In the genomic region with DNA sequence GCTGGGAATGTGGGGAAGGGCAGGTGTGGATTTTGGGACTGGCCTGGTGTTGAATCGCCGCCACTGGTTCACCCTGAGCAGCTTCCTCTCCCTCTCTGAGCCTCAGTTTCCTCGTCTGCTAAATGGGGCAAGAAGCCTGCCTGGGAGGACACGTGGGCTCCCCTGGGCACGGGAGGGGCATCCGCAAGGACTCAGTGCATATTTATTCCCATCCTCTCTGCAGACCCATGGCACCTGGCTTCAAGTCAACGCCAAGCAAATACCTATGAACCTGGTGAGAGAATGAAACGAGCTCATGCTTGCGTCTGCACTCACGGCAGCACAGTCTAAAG, we compare ENCODE assay signal across 11 cellular contexts.
A peak's percentile ranks its signal among the peaks of the same experiment; 100 is the strongest.
DNase-seq lines count a peak whose midpoint lies in the region; ATAC-seq and TF ChIP-seq lines count a peak whose summit lies in the region.
"Had no signal": no experiment of that assay in that cellular context is flagged by ENCODE, and none has a peak within 500 bp of the region (broad histone marks: within the 10 kb centered on the region; RNA-seq: fewer than 3 reads in every experiment).

No MANE protein-coding gene starts in this region.

- no peak for TF ChIP-seq CTCF in neural crest cell (conservative IDR thresholded peaks at IDR 0.05)
- no peak for TF ChIP-seq CTCF in type B pancreatic cell (conservative IDR thresholded peaks at IDR 0.05)

- ATAC-seq in Right ventricle myocardium inferior, result no peak
- ATAC-seq: HCT116 had no signal

- H3K27me3 Mint-ChIP-seq in neural crest cell (ENCODE audit: low read depth), result peaks cover 21% of the 10 kb centered on the region
- H3K27me3 Mint-ChIP-seq in type B pancreatic cell, result peaks cover 31% of the 10 kb centered on the region

- H3K27ac Mint-ChIP-seq in neural crest cell (ENCODE audit: unreplicated experiment) (peak overlapping the region; percentile 60), type B pancreatic cell (no peak overlapping the region)
- H3K27ac Mint-ChIP-seq: B cell; CD4-positive, alpha-beta T cell had no signal

- H3K4me3 Mint-ChIP-seq in neural crest cell, result no peak overlapping the region
- peak overlapping the region; percentile 35 for H3K4me3 Mint-ChIP-seq in type B pancreatic cell
- H3K4me3 Mint-ChIP-seq: B cell; CD4-positive, alpha-beta T cell had no signal

- H3K4me1 Mint-ChIP-seq in neural crest cell (peaks cover 17% of the 10 kb centered on the region), type B pancreatic cell (ENCODE audit: unreplicated experiment) (peaks cover 31% of the 10 kb centered on the region)
- H3K4me1 Mint-ChIP-seq: B cell had no signal

- DNase-seq in cardiac septum (ENCODE audit: low spot score) (peak; percentile 31), Right ventricle myocardium inferior (ENCODE audit: missing footprints) (no peak), ecto neural progenitor cell (ENCODE audit: low spot score) (peak; percentile 30), neural crest cell (ENCODE audit: low read depth, low spot score) (no peak), type B pancreatic cell (ENCODE audit: extremely low spot score, unreplicated experiment) (no peak), SKM-1 (lab: John Stamatoyannopoulos, UW; ENCODE audit: unreplicated experiment) (no peak), NCI-H2029 (lab: John Stamatoyannopoulos, UW) (no peak)
- DNase-seq: Calu3 had no signal

- intact Hi-C loops in cardiac septum (cut with DNase I), result no loop called here
- intact Hi-C loops in Right ventricle myocardium inferior (cut with DNase I), result no loop called here

- no peaks in the 10 kb centered on the region for H3K9me3 Mint-ChIP-seq in neural crest cell
- no peaks in the 10 kb centered on the region for H3K9me3 Mint-ChIP-seq in type B pancreatic cell
- H3K9me3 Mint-ChIP-seq: CD4-positive, alpha-beta T cell had no signal

- H3K36me3 Mint-ChIP-seq in neural crest cell (ENCODE audit: low read depth) (no peaks in the 10 kb centered on the region), type B pancreatic cell (no peaks in the 10 kb centered on the region)

Comparison
In these comparisons a context has a peak if more than half of its experiments do, and no peak if none do; other contexts are left out.
1. DNase-seq: peak in cardiac septum (single experiment) and ecto neural progenitor cell (single experiment); none in Right ventricle myocardium inferior (single experiment), neural crest cell (single experiment), type B pancreatic cell (single experiment), SKM-1 (single experiment) and NCI-H2029 (single experiment).